8 cellular contexts compared by ENCODE assay signal in the genomic region with DNA sequence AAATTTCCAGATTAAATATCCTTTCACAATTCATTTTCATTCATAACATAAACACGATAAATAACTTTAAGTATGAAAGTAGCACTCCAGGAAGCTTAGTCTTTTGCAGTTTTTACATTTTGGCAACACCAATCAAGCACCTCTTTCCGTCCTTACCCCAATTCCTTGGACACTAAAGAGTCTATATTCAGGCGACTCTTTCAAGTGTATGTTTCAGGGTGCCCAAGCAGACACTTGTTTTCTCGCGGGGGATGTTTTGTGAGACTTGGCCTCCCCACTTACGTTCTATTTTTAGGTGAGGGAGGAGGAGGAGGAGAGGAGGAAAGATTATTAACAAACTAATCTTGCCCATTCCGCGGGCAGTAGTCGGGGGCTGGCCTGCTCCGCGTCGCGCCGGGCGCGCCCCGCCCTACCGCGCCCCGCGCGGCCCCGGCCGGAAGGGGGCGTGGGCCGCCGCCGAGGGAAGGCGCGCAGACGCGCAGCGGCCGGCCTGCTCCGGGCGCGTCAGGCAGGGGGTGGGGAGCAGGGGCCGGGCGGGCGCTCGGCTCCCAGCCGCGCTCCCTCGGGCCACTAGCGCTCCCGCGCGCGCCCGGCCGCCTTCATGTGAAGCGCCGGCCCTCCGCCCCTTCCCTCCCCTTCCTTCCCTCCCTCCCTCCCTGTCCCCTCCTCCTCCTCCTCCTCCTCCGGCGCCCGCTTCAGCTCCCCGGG. TPM values are rescaled to one million over a fixed set of nuclear protein-coding genes. Genes with fewer than 3 reads are reported as not detected.
DNase-seq lines count a peak whose midpoint lies in the region; ATAC-seq and TF ChIP-seq lines count a peak whose summit lies in the region.

A gene (plus strand): TSS at position 473 of the 708 bp plus-strand sequence. CDS start 337 bp downstream, outside the sequence.

- H3K27ac ChIP-seq in GM23338 (ENCODE audit: low read depth) (peak within 1 kb of the TSS; percentile 70; the same call in 1 of the 2 replicates), thyroid gland (peak within 1 kb of the TSS; percentile 96 to 97 (median 97))

- peak in 1 of 2 donors; percentile 68 for TF ChIP-seq POLR2A in thyroid gland (IDR thresholded peaks at IDR 0.05)

- H3K9ac ChIP-seq in ES-I3 (ENCODE audit: low read depth, low read length), result peak within 1 kb of the TSS; percentile 94

- H4K20me1 ChIP-seq in GM23338 (replicated peaks; ENCODE audit: insufficient read depth), result no peaks in the 10 kb centered on the region

- H3K27me3 ChIP-seq in GM23338 (ENCODE audit: insufficient read depth) (peaks cover 24% of the 10 kb centered on the region), thyroid gland (no peaks in the 10 kb centered on the region)

- H3K4me2 ChIP-seq in GM23338, result peak within 1 kb of the TSS; percentile 81

- H3K27me3 Mint-ChIP-seq in GM23338 (ENCODE audit: insufficient read depth, low read depth, poor library complexity), result peaks cover 7% of the 10 kb centered on the region
- H3K27me3 Mint-ChIP-seq in osteocyte (ENCODE audit: unreplicated experiment), result no peaks in the 10 kb centered on the region

- H3K9me3 Mint-ChIP-seq in GM23338 (no peaks in the 10 kb centered on the region), osteocyte (ENCODE audit: unreplicated experiment) (no peaks in the 10 kb centered on the region)
- H3K9me3 Mint-ChIP-seq in activated naive CD4-positive, alpha-beta T cell treated with anti-CD3 and anti-CD28 coated beads, Interleukin-2, amount 50 U/mL, for 72 hours, result no peaks in the 10 kb centered on the region

- peak within 1 kb of the TSS; percentile 72 for H3K4me3 ChIP-seq in GM23338
- H3K4me3 ChIP-seq in thyroid gland (replicated peaks in 1 of 3), result peak within 1 kb of the TSS; percentile 8 to 90 (median 58)

- H3K9me3 ChIP-seq in ES-I3 (ENCODE audit: control insufficient read depth, insufficient read depth, low read length) (no peaks in the 10 kb centered on the region), thyroid gland (no peaks in the 10 kb centered on the region)

- H3K4me1 Mint-ChIP-seq in GM23338 (peaks cover 17% of the 10 kb centered on the region), osteocyte (ENCODE audit: unreplicated experiment) (peaks cover 37% of the 10 kb centered on the region)

- H3K36me3 Mint-ChIP-seq in GM23338 (ENCODE audit: low read depth), result no peaks in the 10 kb centered on the region
- H3K36me3 Mint-ChIP-seq in activated naive CD4-positive, alpha-beta T cell treated with anti-CD3 and anti-CD28 coated beads, Interleukin-2, amount 50 U/mL, for 72 hours, result peaks cover 10 to 16% of the 10 kb centered on the region in 2 donors
- H3K36me3 Mint-ChIP-seq in osteocyte (ENCODE audit: unreplicated experiment), result peaks cover 7% of the 10 kb centered on the region

- no peaks in the 10 kb centered on the region for H3K79me2 ChIP-seq in GM23338 (replicated peaks; ENCODE audit: insufficient read depth)

- H3K9me2 ChIP-seq in GM23338 (ENCODE audit: insufficient read depth), result no peaks in the 10 kb centered on the region

- DNase-seq in GM23338 (ENCODE audit: low spot score) (peak; percentile 87), Kasumi-1 (lab: John Stamatoyannopoulos, UW) (peak; percentile 87 to 92), head of caudate nucleus (peak; percentile 40 to 91 (median 81)), osteocyte (ENCODE audit: extremely low spot score, unreplicated experiment) (peak; percentile 94), thyroid gland (peak; percentile 89 to 90)
- DNase-seq in activated naive CD4-positive, alpha-beta T cell treated with anti-CD3 and anti-CD28 coated beads, Interleukin-2, amount 50 U/mL, for 72 hours (ENCODE audit: low spot score in 2 of 2), result peak; percentile 72 to 74

- intact Hi-C loops in head of caudate nucleus (cut with DNase I), result loop anchor here (5.0 kb wide), 2 partner anchors 49 to 149 kb away; no protein-coding TSS in a partner anchor
- intact Hi-C loops in thyroid gland (cut with DNase I), result no loop called here

- H3K27ac Mint-ChIP-seq in GM23338 (peak within 1 kb of the TSS; percentile 84), osteocyte (ENCODE audit: unreplicated experiment) (peak within 1 kb of the TSS; percentile 98)
- H3K27ac Mint-ChIP-seq in activated naive CD4-positive, alpha-beta T cell treated with anti-CD3 and anti-CD28 coated beads, Interleukin-2, amount 50 U/mL, for 72 hours, result peak within 1 kb of the TSS; percentile 90 to 94

- ATAC-seq in GM23338 (peak; percentile 91), SK-N-SH treated with all-trans-retinoic acid at 6 μM for 48 hours (peak; percentile 94)
- ATAC-seq in activated naive CD4-positive, alpha-beta T cell treated with anti-CD3 and anti-CD28 coated beads, Interleukin-2, amount 50 U/mL, for 72 hours, result peak; percentile 93 to 94

- peak within 1 kb of the TSS; percentile 98 for H2AFZ ChIP-seq in GM23338

- H3K4me1 ChIP-seq in ES-I3 (ENCODE audit: insufficient read depth, low read length) (no peaks in the 10 kb centered on the region), GM23338 (ENCODE audit: insufficient read depth) (0 out of 2 replicates have a peak, but pooled peaks cover 8% of the 10 kb centered on the region), thyroid gland (peaks cover 16 to 18% of the 10 kb centered on the region in 2 donors)

- TF ChIP-seq CTCF in GM23338 (conservative IDR thresholded peaks at IDR 0.05; ENCODE audit: low read depth in 2 of 2) (no peak; a peak in 1 of 4 replicates), osteocyte (IDR thresholded peaks at IDR 0.05) (peak; percentile 35), thyroid gland (IDR thresholded peaks at IDR 0.05) (peak in 3 of 6 experiments; percentile 38 to 51 (median 46))

- no peaks in the 10 kb centered on the region for H3F3A ChIP-seq in GM23338 (replicated peaks; ENCODE audit: low read depth)

- H3K4me3 Mint-ChIP-seq in GM23338, result peak within 1 kb of the TSS; percentile 94
- H3K4me3 Mint-ChIP-seq in osteocyte (ENCODE audit: unreplicated experiment), result peak within 1 kb of the TSS; percentile 98

- no peaks in the 10 kb centered on the region for H3K36me3 ChIP-seq in ES-I3 (ENCODE audit: insufficient read depth, low read length)
- no peaks in the 10 kb centered on the region for H3K36me3 ChIP-seq in GM23338 (ENCODE audit: insufficient read depth)
- no peaks in the 10 kb centered on the region for H3K36me3 ChIP-seq in thyroid gland

- 2% methylated on average over 23 to 28 of the region's 58 CpGs for WGBS in thyroid gland, 2 donors

TF ChIP-seq in GM23338, 12 proteins besides CTCF, POLR2A, EP300 and RAD21 (continues in another document):
- TF ChIP-seq NANOG (IDR thresholded peaks at IDR 0.05; ENCODE audit: borderline replicate concordance) (no peak), JUNB (IDR thresholded peaks at IDR 0.05; ENCODE audit: unreplicated experiment) (no peak)

TF ChIP-seq in SK-N-SH treated with all-trans-retinoic acid at 6 μM for 48 hours, 23 proteins besides CTCF, POLR2A, EP300 and RAD21:
- TF ChIP-seq SNAI2 (CRISPR knock-in tag; IDR thresholded peaks at IDR 0.05), result no peak

RNA-seq across cellular contexts. Expression of the gene that starts here (rescaled TPM):
- 10.4 and 12.0 TPM in 2 replicates for total RNA-seq in GM23338 (2014; rRNA removed; shearing (Covaris generic))
- polyA plus RNA-seq in GM23338 (2016; fragmentation: Nextera tagmentation; extraction: Ambion mirVana), result 4.4 and 5.1 TPM in 2 replicates
- 10 to 100 TPM; 35.3 to 70.5 TPM for total RNA-seq in activated naive CD4-positive, alpha-beta T cell treated with anti-CD3 and anti-CD28 coated beads, Interleukin-2, amount 50 U/mL, for 72 hours
- total RNA-seq in osteocyte, result 94.5 and 100 TPM in 2 replicates
- total RNA-seq in thyroid gland, result 100 to 1,000 TPM; 103 to 199 (median 143) TPM

Comparison
In these comparisons a context has a peak if more than half of its experiments do, and no peak if none do; other contexts are left out.
1. Peak in every context shown above with its lines: DNase-seq, ATAC-seq, H3K4me3 ChIP-seq and H3K27ac ChIP-seq.